In genomic region chr9:84139296-84140100, GRCh38 we compare ENCODE assay signal across 8 cellular contexts.
DNase-seq lines count a peak whose midpoint lies in the region; ATAC-seq and TF ChIP-seq lines count a peak whose summit lies in the region.

No MANE protein-coding gene starts in this region.

- no peaks in the 10 kb centered on the region for H3K36me3 ChIP-seq in SK-N-SH (replicated peaks in 1 of 2; ENCODE audit: control insufficient read depth in 1 of 2, insufficient read depth in 2 of 2, low read length in 1 of 2)

- DNase-seq in Ammon's horn (ENCODE audit: low spot score) = peak; percentile 62
- DNase-seq in SK-N-SH = no peak
- peak; percentile 11 for DNase-seq in glomerular visceral epithelial cell (ENCODE audit: extremely low spot score)
- no peak for DNase-seq in AG08396 (ENCODE audit: low spot score)

- TF ChIP-seq RAD21 in SK-N-SH (IDR thresholded peaks at IDR 0.05; ENCODE audit: low read length) = no peak

- CTCF ChIA-PET in SK-N-SH (lab: Yijun Ruan, JAX) = interaction anchor here (1.1 to 2.7 kb wide), 2 partner anchors 17 to 34 kb away, joined by 5 to 11 read pairs; no protein-coding TSS in a partner anchor

- POLR2A ChIA-PET in SK-N-SH (lab: Yijun Ruan, JAX) = no interaction called here

- TF ChIP-seq CTCF in SK-N-SH (IDR thresholded peaks at IDR 0.05) = no peak

- H3K9ac ChIP-seq in SK-N-SH = no peak overlapping the region

- H2AFZ ChIP-seq in SK-N-SH (ENCODE audit: low read depth) = no peak overlapping the region

- no peak overlapping the region for H3K4me3 ChIP-seq in SK-N-SH (ENCODE audit: low read depth in 2 of 2, low read length in 1 of 2)

- TF ChIP-seq EP300 in SK-N-SH (IDR thresholded peaks at IDR 0.05; ENCODE audit: borderline replicate concordance in 1 of 2, low read depth in 1 of 2, low read length in 1 of 2) = no peak

- H4K20me1 ChIP-seq in SK-N-SH (ENCODE audit: insufficient read depth) = no peaks in the 10 kb centered on the region

- no peaks in the 10 kb centered on the region for H3K79me2 ChIP-seq in SK-N-SH (ENCODE audit: insufficient read depth)

- H3K4me2 ChIP-seq in SK-N-SH = peak overlapping the region; percentile 16; the same call in 1 of the 2 replicates

- H3K4me1 ChIP-seq in SK-N-SH (ENCODE audit: control insufficient read depth in 1 of 2, insufficient read depth in 2 of 2, low read depth in 1 of 2, low read length in 1 of 2) = peaks cover 0 to 5% of the 10 kb centered on the region in 2 experiments; a peak in 1 of 4 replicates

- H3K9me2 ChIP-seq in SK-N-SH = no peaks in the 10 kb centered on the region

- ATAC-seq in HG03342 (IDR thresholded peaks at IDR 0.05; ENCODE audit: unreplicated experiment) (peak; percentile 64), HG03095 (IDR thresholded peaks at IDR 0.05; ENCODE audit: unreplicated experiment) (no peak), GM19463 (IDR thresholded peaks at IDR 0.05; ENCODE audit: unreplicated experiment) (no peak)

- H3K27me3 ChIP-seq in SK-N-SH (ENCODE audit: insufficient read depth) = no peaks in the 10 kb centered on the region

- no peak overlapping the region for H3K27ac ChIP-seq in SK-N-SH (ENCODE audit: low read depth in 2 of 2, low read length in 1 of 2)
- H3K27ac ChIP-seq in temporal lobe (ENCODE audit: low read depth, low read length) = peak overlapping the region; percentile 18

- no peaks in the 10 kb centered on the region for H3K9me3 ChIP-seq in SK-N-SH

- no peaks in the 10 kb centered on the region for H3F3A ChIP-seq in SK-N-SH (replicated peaks; ENCODE audit: insufficient read depth)

- 78% methylated on average over 11 of the region's 11 CpGs for WGBS in SK-N-SH (ENCODE audit: low lambda C conversion rate)

TF ChIP-seq in SK-N-SH, 30 proteins besides CTCF, POLR2A, EP300 and RAD21:
- TF ChIP-seq USF2 (IDR thresholded peaks at IDR 0.05; ENCODE audit: borderline replicate concordance, low read depth, low read length) = no peak
- TF ChIP-seq NRF1 (IDR thresholded peaks at IDR 0.05; ENCODE audit: low read depth, low read length) = no peak
- TF ChIP-seq JUND (IDR thresholded peaks at IDR 0.05) = no peak
- TF ChIP-seq CHD2 (IDR thresholded peaks at IDR 0.05; ENCODE audit: low read length, partially characterized antibody) = no peak
- TF ChIP-seq FOSL2 (IDR thresholded peaks at IDR 0.05; ENCODE audit: borderline replicate concordance, low read depth) = no peak
- no peak for TF ChIP-seq TCF12 (IDR thresholded peaks at IDR 0.05)
- TF ChIP-seq FOXM1 (IDR thresholded peaks at IDR 0.05; ENCODE audit: low read depth) = no peak
- no peak for TF ChIP-seq REST (IDR thresholded peaks at IDR 0.05; ENCODE audit: low read depth, low read length)

Comparison
In these comparisons a context has a peak if more than half of its experiments do, and no peak if none do; other contexts are left out.
1. DNase-seq: peak in Ammon's horn (single experiment) and glomerular visceral epithelial cell (single experiment); none in SK-N-SH (single experiment) and AG08396 (single experiment).